In the genomic region with DNA sequence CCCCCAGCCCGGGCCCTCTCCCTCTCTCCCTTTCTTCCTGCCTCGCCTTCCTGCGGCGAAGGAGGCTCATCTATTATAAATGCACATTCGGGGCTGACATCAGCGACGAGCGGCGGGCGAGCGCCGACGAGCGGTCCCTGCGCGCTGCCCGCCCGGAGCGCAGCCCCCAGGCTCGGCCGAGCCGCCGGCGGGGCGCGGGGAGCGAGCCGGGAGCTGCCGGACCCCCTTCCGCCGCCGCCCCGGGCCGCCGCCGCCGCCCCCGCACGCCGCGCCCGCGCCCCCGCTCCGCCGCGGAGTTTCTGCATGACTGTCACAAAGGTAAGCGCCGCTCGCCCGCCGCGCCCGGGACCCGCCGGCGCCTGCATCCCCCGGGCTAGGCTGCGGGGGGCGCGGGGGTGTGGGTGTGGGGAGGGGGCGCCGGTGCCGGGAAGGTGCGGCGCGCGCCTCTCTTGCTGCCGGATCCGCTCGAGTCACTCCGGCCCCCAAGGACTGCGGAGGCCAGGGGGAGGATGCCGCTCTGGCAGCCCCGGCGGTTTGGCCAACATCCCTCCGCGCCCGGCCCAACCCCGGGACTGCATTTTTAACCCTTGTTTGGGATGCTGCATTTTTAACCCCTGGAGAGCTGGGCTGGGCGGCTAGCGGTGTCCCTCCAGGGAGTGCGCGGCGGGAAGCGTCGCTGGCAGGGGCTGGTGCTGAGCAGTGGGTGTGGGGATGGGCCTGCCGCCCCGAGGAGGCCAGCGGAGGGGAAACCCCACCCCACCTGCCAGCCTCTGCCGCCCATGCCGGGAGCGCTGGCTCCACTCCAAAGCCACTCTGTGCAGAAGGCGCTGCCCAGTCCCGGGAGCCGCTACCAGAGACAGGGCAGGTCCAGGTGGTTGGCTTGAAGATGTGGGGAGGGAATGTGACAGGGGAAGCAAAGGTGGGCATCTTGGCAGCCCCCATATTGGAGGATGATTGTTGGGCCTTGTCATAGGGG, we compare ENCODE assay signal across 8 cellular contexts. TPM values are rescaled to one million over a fixed set of nuclear protein-coding genes. Genes with fewer than 3 reads are reported as not detected.
A peak's percentile ranks its signal among the peaks of the same experiment; 100 is the strongest.
DNase-seq lines count a peak whose midpoint lies in the region; ATAC-seq, FAIRE-seq and TF ChIP-seq lines count a peak whose summit lies in the region.

A gene with protein sequence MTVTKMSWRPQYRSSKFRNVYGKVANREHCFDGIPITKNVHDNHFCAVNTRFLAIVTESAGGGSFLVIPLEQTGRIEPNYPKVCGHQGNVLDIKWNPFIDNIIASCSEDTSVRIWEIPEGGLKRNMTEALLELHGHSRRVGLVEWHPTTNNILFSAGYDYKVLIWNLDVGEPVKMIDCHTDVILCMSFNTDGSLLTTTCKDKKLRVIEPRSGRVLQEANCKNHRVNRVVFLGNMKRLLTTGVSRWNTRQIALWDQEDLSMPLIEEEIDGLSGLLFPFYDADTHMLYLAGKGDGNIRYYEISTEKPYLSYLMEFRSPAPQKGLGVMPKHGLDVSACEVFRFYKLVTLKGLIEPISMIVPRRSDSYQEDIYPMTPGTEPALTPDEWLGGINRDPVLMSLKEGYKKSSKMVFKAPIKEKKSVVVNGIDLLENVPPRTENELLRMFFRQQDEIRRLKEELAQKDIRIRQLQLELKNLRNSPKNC (plus strand): TSS at position 34 of the 976 bp plus-strand sequence. CDS start 270 bp downstream, at position 304.

- no peak for FAIRE-seq in GM12891 (lab: Jason Lieb, UNC)

- TF ChIP-seq POLR2A in Peyer's patch (IDR thresholded peaks at IDR 0.05) (no peak), GM12891 (IDR thresholded peaks at IDR 0.05; ENCODE audit: low read depth, low read length) (no peak)

- ATAC-seq in lower lobe of right lung (peak in 1 of 2 donors; percentile 3), GM21528 (IDR thresholded peaks at IDR 0.05; ENCODE audit: low FRiP score, unreplicated experiment) (no peak)

- no peaks in the 10 kb centered on the region for H3K9me3 ChIP-seq in Peyer's patch
- H3K9me3 ChIP-seq in lower lobe of right lung = no peaks in the 10 kb centered on the region
- no peaks in the 10 kb centered on the region for H3K9me3 ChIP-seq in stomach smooth muscle (ENCODE audit: control insufficient read depth in 2 of 2, low read length in 2 of 2)

- peak within 1 kb of the TSS in 1 of 2 donors; percentile 37 for H3K9ac ChIP-seq in stomach smooth muscle (ENCODE audit: low read length in 2 of 2)

- H3K27ac ChIP-seq in Peyer's patch (peak within 1 kb of the TSS; percentile 46 to 72 (median 63)), coronary artery (peak within 1 kb of the TSS; percentile 66 to 91), lower lobe of right lung (peak within 1 kb of the TSS; percentile 73), stomach smooth muscle (ENCODE audit: low read length) (no peak within 1 kb of the TSS)

- DNase-seq in activated naive CD4-positive, alpha-beta T cell treated with Interleukin-2 at 50 U/mL for 16 hours = peak; percentile 16
- DNase-seq in activated naive CD4-positive, alpha-beta T cell (lab: John Stamatoyannopoulos, UW) = no peak
- peak in 1 of 3 donors; percentile 49 for DNase-seq in Peyer's patch
- DNase-seq in coronary artery (ENCODE audit: low spot score) = no peak
- no peak for DNase-seq in lower lobe of right lung
- no peak for DNase-seq in GM12891 (ENCODE audit: insufficient read length, low spot score)

- H3K4me1 ChIP-seq in Peyer's patch (peaks cover 0 to 14% (median 3%) of the 10 kb centered on the region in 4 donors), lower lobe of right lung (peaks cover 19% of the 10 kb centered on the region), stomach smooth muscle (ENCODE audit: control insufficient read depth, insufficient read depth, low read length) (peaks cover 25% of the 10 kb centered on the region)

- H3K27me3 ChIP-seq in Peyer's patch (peaks cover 0 to 6% of the 10 kb centered on the region in 2 donors), lower lobe of right lung (ENCODE audit: low read depth) (peaks cover 7% of the 10 kb centered on the region), stomach smooth muscle (ENCODE audit: control insufficient read depth in 1 of 2, insufficient read depth in 2 of 2, low read length in 2 of 2) (peaks cover 27 to 37% of the 10 kb centered on the region in 2 donors)

- H3K4me3 ChIP-seq in Peyer's patch (peak within 1 kb of the TSS; percentile 46 to 70 (median 64)), coronary artery (peak within 1 kb of the TSS; percentile 78), lower lobe of right lung (peak within 1 kb of the TSS; percentile 69), stomach smooth muscle (ENCODE audit: low read length in 2 of 2) (peak within 1 kb of the TSS; percentile 56 to 72)

- no peaks in the 10 kb centered on the region for H3K36me3 ChIP-seq in Peyer's patch
- H3K36me3 ChIP-seq in lower lobe of right lung = no peaks in the 10 kb centered on the region
- no peaks in the 10 kb centered on the region for H3K36me3 ChIP-seq in stomach smooth muscle (ENCODE audit: control insufficient read depth in 2 of 2, insufficient read depth in 2 of 2, low read length in 2 of 2)

- intact Hi-C loops in lower lobe of right lung (cut with DNase I) = no loop called here

- TF ChIP-seq CTCF in Peyer's patch (IDR thresholded peaks at IDR 0.05) (no peak), coronary artery (IDR thresholded peaks at IDR 0.05) (no peak), lower lobe of right lung (IDR thresholded peaks at IDR 0.05) (no peak)

TF ChIP-seq in GM12891, 5 proteins besides CTCF, POLR2A, EP300 and RAD21:
- TF ChIP-seq PAX5 (IDR thresholded peaks at IDR 0.05; ENCODE audit: insufficient read depth, low read length, severe bottlenecking) (no peak), POLR2AphosphoS5 (IDR thresholded peaks at IDR 0.05; ENCODE audit: low read depth, low read length) (no peak), TAF1 (IDR thresholded peaks at IDR 0.05; ENCODE audit: low read depth, low read length) (no peak), SPI1 (IDR thresholded peaks at IDR 0.05; ENCODE audit: low read depth, low read length) (no peak)

RNA-seq across cellular contexts. Expression of the gene that starts here (rescaled TPM):
- 1 to 10 TPM in 3 of 4 donors, under 1 TPM in 1; 0.70 to 9.1 (median 1.7) TPM for total RNA-seq in Peyer's patch
- total RNA-seq in lower lobe of right lung = 6.8 TPM
- polyA plus RNA-seq in GM12891 (2012; ENCODE audit: low read depth, missing spikeins) = not detected
